Comparison of ENCODE assay signal across 13 cellular contexts in the genomic region with DNA sequence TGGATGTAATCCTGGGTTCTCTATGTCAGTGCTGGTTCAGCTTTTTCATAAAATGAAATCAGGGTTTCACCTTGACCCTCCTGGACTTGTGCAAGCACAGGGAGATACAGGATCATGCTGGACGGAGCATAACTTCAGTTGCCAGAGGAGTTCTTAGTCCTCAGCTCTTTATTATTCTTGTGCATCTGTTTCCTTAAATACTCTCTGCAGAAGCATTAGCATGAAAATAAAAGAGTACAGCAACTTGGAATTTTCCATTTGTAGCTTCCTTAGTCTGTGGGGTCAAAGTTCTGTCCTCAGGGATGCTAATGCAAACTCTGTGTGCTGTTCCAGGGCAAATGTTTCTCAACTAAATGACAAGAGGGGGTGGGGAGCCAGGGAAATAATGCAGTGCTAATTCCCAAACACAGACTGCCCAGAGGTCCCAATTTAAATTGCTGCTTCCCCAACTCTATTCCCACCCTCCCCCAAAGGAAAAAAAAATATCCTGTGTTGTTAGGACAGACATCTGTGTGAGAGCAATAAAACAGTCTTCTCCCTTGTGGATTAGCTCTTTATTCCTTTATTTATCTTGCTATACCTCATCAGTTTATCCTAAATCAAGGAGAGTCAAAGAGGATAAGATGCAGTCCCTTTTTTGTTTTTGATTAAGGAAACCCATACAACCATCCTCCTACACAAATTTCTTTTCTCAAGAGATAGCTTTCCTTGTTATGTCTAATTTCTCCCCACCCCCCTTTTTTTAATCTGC.
DNase-seq lines count a peak whose midpoint lies in the region; TF ChIP-seq lines count a peak whose summit lies in the region.
"Had no signal": no experiment of that assay in that cellular context is flagged by ENCODE, and none has a peak within 500 bp of the region (broad histone marks: within the 10 kb centered on the region; RNA-seq: fewer than 3 reads in every experiment).

No MANE protein-coding gene starts in this region.

- H3K9me3 ChIP-seq in esophagus squamous epithelium (no peaks in the 10 kb centered on the region), testis (no peaks in the 10 kb centered on the region)
- H3K9me3 ChIP-seq: psoas muscle had no signal

- H2BK15ac ChIP-seq in mesendoderm (replicated peaks; ENCODE audit: low read depth) = no peak overlapping the region

- no peaks in the 10 kb centered on the region for H3K79me1 ChIP-seq in mesendoderm (ENCODE audit: low read length)

- no peaks in the 10 kb centered on the region for H3K79me2 ChIP-seq in mesendoderm (ENCODE audit: control insufficient read depth, insufficient read depth, low read length)

- H3K27me3 ChIP-seq in esophagus squamous epithelium (no peaks in the 10 kb centered on the region), mesendoderm (ENCODE audit: insufficient read depth, low read length, poor library complexity) (no peaks in the 10 kb centered on the region), testis (no peaks in the 10 kb centered on the region)

- no peak overlapping the region for H3K4ac ChIP-seq in mesendoderm (ENCODE audit: low read depth, low read length)

- no peaks in the 10 kb centered on the region for H3K36me3 ChIP-seq in esophagus squamous epithelium
- H3K36me3 ChIP-seq in mesendoderm (ENCODE audit: control insufficient read depth, insufficient read depth, low read length) = no peaks in the 10 kb centered on the region
- H3K36me3 ChIP-seq in testis (ENCODE audit: low read depth, missing control alignments) = no peaks in the 10 kb centered on the region

- no peak overlapping the region for H3K4me2 ChIP-seq in mesendoderm (ENCODE audit: low read length)

- peaks cover 0 to 21% (median 0%) of the 10 kb centered on the region in 3 donors for H3K4me1 ChIP-seq in esophagus squamous epithelium
- H3K4me1 ChIP-seq in mesendoderm (ENCODE audit: control insufficient read depth, low read depth, low read length) = no peaks in the 10 kb centered on the region
- H3K4me1 ChIP-seq in testis = peaks cover 26% of the 10 kb centered on the region
- H3K4me1 ChIP-seq: psoas muscle had no signal

- H4K5ac ChIP-seq in mesendoderm (ENCODE audit: low read length) = no peak overlapping the region

- intact Hi-C loops in esophagus squamous epithelium (cut with DNase I) = no loop called here
- intact Hi-C loops in testis (cut with DNase I; ENCODE audit: low total_unique reads) = loop anchor here (10.0 kb wide), 1 partner anchor 58 kb away; no protein-coding TSS in a partner anchor

- no peak overlapping the region for H3K9ac ChIP-seq in mesendoderm (ENCODE audit: low read length)

- H3K4me3 ChIP-seq in esophagus squamous epithelium = no peak overlapping the region
- H3K4me3 ChIP-seq in mesendoderm (ENCODE audit: low read length) = no peak overlapping the region
- H3K4me3 ChIP-seq in testis = no peak overlapping the region
- H3K4me3 ChIP-seq: psoas muscle had no signal

- no peak overlapping the region for H2BK5ac ChIP-seq in mesendoderm (ENCODE audit: low read length)

- WGBS in esophagus squamous epithelium, 2 donors = 53 to 73% methylated on average over 1 of the region's 1 CpG
- no CpG with 5 or more reads among the region's 1 CpG for WGBS in mesendoderm (ENCODE audit: extremely low coverage, insufficient coverage, low lambda C conversion rate)
- 33 to 42% methylated on average over 1 of the region's 1 CpG for WGBS in testis, 2 donors

- peak overlapping the region in 3 of 4 donors; percentile 15 to 36 (median 31) for H3K27ac ChIP-seq in esophagus squamous epithelium
- no peak overlapping the region for H3K27ac ChIP-seq in mesendoderm (ENCODE audit: low read depth, low read length)
- H3K27ac ChIP-seq in testis = peak overlapping the region in 1 of 2 donors; percentile 55
- H3K27ac ChIP-seq: psoas muscle had no signal

- H2BK120ac ChIP-seq in mesendoderm (ENCODE audit: low read depth, low read length) = peak overlapping the region; percentile 73

- TF ChIP-seq POLR2A in esophagus squamous epithelium (IDR thresholded peaks at IDR 0.05) (no peak), testis (IDR thresholded peaks at IDR 0.05) (no peak)

- no peak overlapping the region for H3K18ac ChIP-seq in mesendoderm (ENCODE audit: low read length)

- no peak overlapping the region for H4K8ac ChIP-seq in mesendoderm (ENCODE audit: low read depth, low read length)

- no peak overlapping the region for H3K56ac ChIP-seq in mesendoderm (ENCODE audit: low read length)

- TF ChIP-seq CTCF in esophagus squamous epithelium (IDR thresholded peaks at IDR 0.05) = no peak
- TF ChIP-seq CTCF in testis (IDR thresholded peaks at IDR 0.05) = no peak
- TF ChIP-seq CTCF in GM10266 (IDR thresholded peaks at IDR 0.05; ENCODE audit: control insufficient read depth, insufficient read depth, low read depth, missing control alignments) = no peak

- DNase-seq in RPMI7951 (ENCODE audit: low read depth) (peak; percentile 75), esophagus squamous epithelium (lab: John Stamatoyannopoulos, UW) (no peak), mesendoderm (no peak), testis (peak; percentile 48), NCI-H2227 treated with DMSO at 0.1 percent for 48 hours (lab: John Stamatoyannopoulos, UW) (no peak), GM10266 (ENCODE audit: extremely low spot score) (no peak)
- no peak for DNase-seq in stimulated activated naive CD4-positive, alpha-beta T cell (lab: John Stamatoyannopoulos, UW)
- DNase-seq: activated B cell treated with CpG ODN at 0.5 μM for 24 hours; activated naive CD8-positive, alpha-beta T cell treated with anti-CD3 and anti-CD28 coated beads, Interleukin-2, amount 50 U/mL, for 24 hours; CD4-positive, alpha-beta memory T cell; hippocampal formation; psoas muscle; substantia nigra had no signal

- no peak overlapping the region for H3K23ac ChIP-seq in mesendoderm (ENCODE audit: low read length)

- no peak overlapping the region for H2AK5ac ChIP-seq in mesendoderm (ENCODE audit: low read length)

Comparison
In these comparisons a context has a peak if more than half of its experiments do, and no peak if none do; other contexts are left out.
1. DNase-seq: peak in RPMI7951 (single experiment) and testis (single experiment); none in esophagus squamous epithelium (single experiment), mesendoderm (single experiment), NCI-H2227 treated with DMSO at 0.1 percent for 48 hours (single experiment), GM10266 (single experiment) and stimulated activated naive CD4-positive, alpha-beta T cell (0 of 6).